ENCODE assay signal across 8 cellular contexts in genomic region chr17:46186827-46187235, GRCh38. TPM values are rescaled to one million over a fixed set of nuclear protein-coding genes. Genes with fewer than 3 reads are reported as not detected.
A peak's percentile ranks its signal among the peaks of the same experiment; 100 is the strongest.
DNase-seq lines count a peak whose midpoint lies in the region; ATAC-seq and TF ChIP-seq lines count a peak whose summit lies in the region.
"Not testable (repeated sequence)": the region's sequence is repeated elsewhere in the genome, so short reads cannot be mapped to it uniquely, and the experiment has no call there.

No MANE protein-coding gene starts in this region.

- H3K36me3 Mint-ChIP-seq in activated CD8-positive, alpha-beta T cell treated with anti-CD3 and anti-CD28 coated beads, Interleukin-2, amount 10 ng/mL, durations not matched to agents 7 days and 5 days (ENCODE audit: low read depth), result peaks cover 25% of the 10 kb centered on the region
- H3K36me3 Mint-ChIP-seq in chondrocyte (ENCODE audit: low read depth); immature natural killer cell: not testable (repeated sequence)

- peaks cover 82% of the 10 kb centered on the region for H3K4me1 Mint-ChIP-seq in activated CD8-positive, alpha-beta T cell treated with anti-CD3 and anti-CD28 coated beads, Interleukin-2, amount 10 ng/mL, durations not matched to agents 7 days and 5 days (ENCODE audit: low read depth)
- peaks cover 84% of the 10 kb centered on the region for H3K4me1 Mint-ChIP-seq in chondrocyte (ENCODE audit: low read depth)
- H3K4me1 Mint-ChIP-seq in immature natural killer cell, result peaks cover 95 to 98% of the 10 kb centered on the region in 2 donors

- in situ Hi-C loops in ACHN (cut with HindIII; ENCODE audit: low pct_ligation_motif_present, low pct_unique_long_range_greater_than_20kb, low sequenced_read_pairs); Panc1 (cut with HindIII; ENCODE audit: low pct_unique_long_range_greater_than_20kb, low sequenced_read_pairs): not testable (repeated sequence)

- not testable (repeated sequence) for H3K9me3 Mint-ChIP-seq in activated CD8-positive, alpha-beta T cell treated with anti-CD3 and anti-CD28 coated beads, Interleukin-2, amount 10 ng/mL, durations not matched to agents 7 days and 5 days (ENCODE audit: insufficient read depth); chondrocyte (ENCODE audit: low read depth); immature natural killer cell

- TF ChIP-seq CTCF in GM10266 (IDR thresholded peaks at IDR 0.05; ENCODE audit: control insufficient read depth, insufficient read depth, low read depth, missing control alignments) (peak; percentile 47), chondrocyte (IDR thresholded peaks at IDR 0.05) (peak; percentile 75), osteoblast (IDR thresholded peaks at IDR 0.05; ENCODE audit: extremely low read depth, low read depth, low read length) (peak; percentile 28)
- not testable (repeated sequence) for TF ChIP-seq CTCF in Panc1 (IDR thresholded peaks at IDR 0.05)

- CTCF ChIA-PET in Panc1 (lab: Charles Lee), result interaction anchor here (0.6 to 1.2 kb wide), 3 partner anchors 26 to 766 kb away, joined by 3 to 5 read pairs (median 3); no protein-coding TSS in a partner anchor
- CTCF ChIA-PET in activated CD8-positive, alpha-beta T cell treated with anti-CD3 and anti-CD28 coated beads, Interleukin-2, amount 10 ng/mL, durations not matched to agents 7 days and 5 days (lab: Charles Lee), result interaction anchor here (0.7 to 6.7 kb wide), 24 partner anchors 10 to 185 kb away, joined by 3 to 69 read pairs (median 4); no protein-coding TSS in a partner anchor

- BruUV-seq in Panc1 (replicated peaks; lab: Mats Ljungman, UMichigan), result not testable (repeated sequence)

- not testable (repeated sequence) for H3K27me3 Mint-ChIP-seq in activated CD8-positive, alpha-beta T cell treated with anti-CD3 and anti-CD28 coated beads, Interleukin-2, amount 10 ng/mL, durations not matched to agents 7 days and 5 days (ENCODE audit: low read depth); chondrocyte (ENCODE audit: low read depth); immature natural killer cell (ENCODE audit: low read depth in 3 of 3)

- H3K79me2 ChIP-seq in osteoblast (ENCODE audit: insufficient read depth, low read length), result peaks cover 100% of the 10 kb centered on the region

- DNase-seq in ACHN (peak; percentile 45), GM10266 (ENCODE audit: extremely low spot score) (peak; percentile 44), LHCN-M2 (ENCODE audit: low read depth) (peak; percentile 27), immature natural killer cell (peak; percentile 48 to 69 (median 52))
- not testable (repeated sequence) for DNase-seq in Panc1 (ENCODE audit: low read depth, low spot score); chondrocyte (ENCODE audit: low spot score); osteoblast (ENCODE audit: insufficient read length, low spot score, missing footprints)
- DNase-seq in activated CD8-positive, alpha-beta T cell treated with anti-CD3 and anti-CD28 coated beads, Interleukin-2, amount 10 ng/mL, durations not matched to agents 7 days and 5 days, result peak; percentile 52

- intact Hi-C loops in Panc1 (cut with micrococcal nuclease; ENCODE audit: unreplicated experiment), result not testable (repeated sequence)

- H3K27ac ChIP-seq in Panc1 (ENCODE audit: low read length); osteoblast (ENCODE audit: low read depth, low read length): not testable (repeated sequence)

- not testable (repeated sequence) for H3K27ac Mint-ChIP-seq in activated CD8-positive, alpha-beta T cell treated with anti-CD3 and anti-CD28 coated beads, Interleukin-2, amount 10 ng/mL, durations not matched to agents 7 days and 5 days
- H3K27ac Mint-ChIP-seq in chondrocyte (ENCODE audit: unreplicated experiment) (peak overlapping the region; percentile 62), immature natural killer cell (peak overlapping the region; percentile 3 to 81 (median 55))

- not testable (repeated sequence) for H3K9me3 ChIP-seq in Panc1 (ENCODE audit: control insufficient read depth, insufficient read depth, low read depth, low read length); osteoblast (ENCODE audit: low read depth, low read length)

- H4K20me1 ChIP-seq in osteoblast (ENCODE audit: insufficient read depth, low read length), result peaks cover 93% of the 10 kb centered on the region

- not testable (repeated sequence) for H2AFZ ChIP-seq in osteoblast (ENCODE audit: low read length)

- not testable (repeated sequence) for H3K36me3 ChIP-seq in Panc1 (ENCODE audit: control insufficient read depth, insufficient read depth, low read length); osteoblast (ENCODE audit: insufficient read depth, low read length)

- peaks cover 40% of the 10 kb centered on the region for H3K4me1 ChIP-seq in Panc1 (ENCODE audit: control insufficient read depth, insufficient read depth, low read length)
- H3K4me1 ChIP-seq in osteoblast (ENCODE audit: insufficient read depth, low read length), result peaks cover 15% of the 10 kb centered on the region

- H3K4me3 ChIP-seq in Panc1 (ENCODE audit: low read depth in 2 of 2, low read length in 2 of 2); osteoblast (ENCODE audit: insufficient read depth, low read length): not testable (repeated sequence)

- POLR2A ChIA-PET in Panc1 (lab: Charles Lee), result not testable (repeated sequence)
- POLR2A ChIA-PET in activated CD8-positive, alpha-beta T cell treated with anti-CD3 and anti-CD28 coated beads, Interleukin-2, amount 10 ng/mL, durations not matched to agents 7 days and 5 days (lab: Charles Lee), result interaction anchor here (0.6 to 1.6 kb wide), 2 partner anchors 40 to 108 kb away, joined by 3 to 4 read pairs; no protein-coding TSS in a partner anchor

- not testable (repeated sequence) for H3K27me3 ChIP-seq in Panc1 (ENCODE audit: control insufficient read depth, insufficient read depth, low read length); osteoblast (ENCODE audit: insufficient read depth, low read length)

- not testable (repeated sequence) for H3K4me2 ChIP-seq in osteoblast (ENCODE audit: insufficient read depth, low read length)

- ATAC-seq in Panc1, result 0 out of 2 replicates have a peak, but pooled peaks have one; percentile 54
- ATAC-seq in activated CD8-positive, alpha-beta T cell treated with anti-CD3 and anti-CD28 coated beads, Interleukin-2, amount 10 ng/mL, durations not matched to agents 7 days and 5 days, result peak; percentile 73

- H3K4me3 Mint-ChIP-seq in activated CD8-positive, alpha-beta T cell treated with anti-CD3 and anti-CD28 coated beads, Interleukin-2, amount 10 ng/mL, durations not matched to agents 7 days and 5 days; chondrocyte (ENCODE audit: unreplicated experiment): not testable (repeated sequence)
- H3K4me3 Mint-ChIP-seq in immature natural killer cell, result peak overlapping the region; percentile 12 to 65 (median 49)

RNA-seq across cellular contexts. Expression of gene KANSL1, which starts 6.4 kb away (rescaled TPM):
- total RNA-seq in LHCN-M2 (2014; rRNA removed) (16.5 and 26.3 TPM in 2 replicates), Panc1 (2021; ENCODE audit: unreplicated experiment) (55.5 TPM), chondrocyte (61.4 to 75.8 TPM (median 68.8 TPM) in 3 replicates), osteoblast (79.9 and 151 TPM in 2 replicates)
- polyA plus RNA-seq in LHCN-M2 (2012), result 7.6 TPM
- polyA plus RNA-seq in Panc1 (2012; ENCODE audit: insufficient read length), result 20.8 TPM
- total RNA-seq in activated CD8-positive, alpha-beta T cell treated with anti-CD3 and anti-CD28 coated beads, Interleukin-2, amount 10 ng/mL, durations not matched to agents 7 days and 5 days, result 10 to 100 TPM; 80.5 to 82.8 TPM
- polyA plus RNA-seq in immature natural killer cell, result 10 to 100 TPM in 1 of 3 donors, 1 to 10 TPM in 2; 3.3 to 21.9 (median 8.6) TPM
